1 cellular context compared by ENCODE assay signal in the genomic region with DNA sequence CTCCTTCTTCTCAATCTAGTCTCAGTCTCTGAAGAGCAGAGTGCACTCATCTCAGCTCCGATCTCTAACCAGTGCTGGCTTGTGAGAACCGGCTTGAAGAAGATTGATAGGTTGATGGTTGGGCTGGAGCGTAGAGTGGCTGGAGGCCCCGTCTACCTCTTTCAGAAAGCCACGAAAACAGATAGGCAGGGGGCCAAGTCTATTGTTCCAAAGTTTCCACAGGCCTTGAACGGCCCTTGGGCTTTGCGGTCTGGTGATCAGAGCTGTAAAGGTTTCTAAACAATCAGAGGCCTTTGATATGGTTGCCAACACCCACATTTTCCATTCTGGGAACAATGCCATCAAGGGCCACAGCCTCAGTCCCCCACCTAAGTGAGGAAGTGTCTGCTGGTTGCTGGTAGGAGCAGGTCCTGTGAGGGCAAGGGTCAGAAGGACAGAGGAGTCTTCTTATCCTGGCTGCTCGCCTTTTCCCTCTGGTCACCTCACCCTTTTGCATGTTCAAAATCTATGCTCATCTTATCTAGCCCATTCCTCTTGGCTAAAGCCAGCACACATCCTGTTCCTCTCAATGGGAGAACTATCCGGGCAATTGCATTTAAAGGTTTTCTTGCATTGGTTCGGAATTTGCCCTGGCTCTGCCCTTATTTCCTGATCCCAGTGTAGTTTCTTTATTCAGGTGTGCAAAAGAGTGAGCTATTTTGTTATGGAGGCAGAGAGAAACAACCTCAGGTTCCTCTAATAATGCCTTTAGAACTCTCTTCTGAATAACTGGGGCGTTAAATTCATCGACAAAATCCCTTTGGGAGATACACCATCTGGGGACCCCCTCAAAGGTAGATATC.
A peak's percentile ranks its signal among the peaks of the same experiment; 100 is the strongest.
TF ChIP-seq lines count a peak whose summit lies in the region.

No MANE protein-coding gene starts in this region.

TF ChIP-seq in K562, 482 proteins besides CTCF, POLR2A, EP300 and RAD21 (continued from another document and continues in another):
- TF ChIP-seq, protein P1, sequence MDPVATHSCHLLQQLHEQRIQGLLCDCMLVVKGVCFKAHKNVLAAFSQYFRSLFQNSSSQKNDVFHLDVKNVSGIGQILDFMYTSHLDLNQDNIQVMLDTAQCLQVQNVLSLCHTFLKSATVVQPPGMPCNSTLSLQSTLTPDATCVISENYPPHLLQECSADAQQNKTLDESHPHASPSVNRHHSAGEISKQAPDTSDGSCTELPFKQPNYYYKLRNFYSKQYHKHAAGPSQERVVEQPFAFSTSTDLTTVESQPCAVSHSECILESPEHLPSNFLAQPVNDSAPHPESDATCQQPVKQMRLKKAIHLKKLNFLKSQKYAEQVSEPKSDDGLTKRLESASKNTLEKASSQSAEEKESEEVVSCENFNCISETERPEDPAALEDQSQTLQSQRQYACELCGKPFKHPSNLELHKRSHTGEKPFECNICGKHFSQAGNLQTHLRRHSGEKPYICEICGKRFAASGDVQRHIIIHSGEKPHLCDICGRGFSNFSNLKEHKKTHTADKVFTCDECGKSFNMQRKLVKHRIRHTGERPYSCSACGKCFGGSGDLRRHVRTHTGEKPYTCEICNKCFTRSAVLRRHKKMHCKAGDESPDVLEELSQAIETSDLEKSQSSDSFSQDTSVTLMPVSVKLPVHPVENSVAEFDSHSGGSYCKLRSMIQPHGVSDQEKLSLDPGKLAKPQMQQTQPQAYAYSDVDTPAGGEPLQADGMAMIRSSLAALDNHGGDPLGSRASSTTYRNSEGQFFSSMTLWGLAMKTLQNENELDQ (CRISPR knock-in tag; IDR thresholded peaks at IDR 0.05; ENCODE audit: borderline replicate concordance): no peak
- TF ChIP-seq ETV1 (tag; conservative IDR thresholded peaks at IDR 0.05; ENCODE audit: low read depth): peak; percentile 28; the same call in 1 of the 2 replicates
- TF ChIP-seq ZNF668 (CRISPR knock-in tag; IDR thresholded peaks at IDR 0.05): no peak
- peak; percentile 57 for TF ChIP-seq TCF3 (CRISPR knock-in tag; IDR thresholded peaks at IDR 0.05)
- TF ChIP-seq HDAC3 (IDR thresholded peaks at IDR 0.05; ENCODE audit: borderline replicate concordance, partially characterized antibody): peak; percentile 89
- TF ChIP-seq KLF6 (CRISPR knock-in tag; IDR thresholded peaks at IDR 0.05; ENCODE audit: borderline replicate concordance): no peak
- peak; percentile 100 for TF ChIP-seq SOX6 (IDR thresholded peaks at IDR 0.05)
- no peak; the same call in 1 of the 2 replicates for TF ChIP-seq ZBTB1 (CRISPR knock-in tag; IDR thresholded peaks at IDR 0.05; ENCODE audit: borderline replicate concordance, low read depth)
- TF ChIP-seq LEF1 (IDR thresholded peaks at IDR 0.05): peak; percentile 99
- TF ChIP-seq SMARCE1 (IDR thresholded peaks at IDR 0.05): peak; percentile 83
- peak; percentile 56 for TF ChIP-seq MTA2 (IDR thresholded peaks at IDR 0.05; ENCODE audit: low read depth)
- peak; percentile 61; the same call in 1 of the 2 replicates for TF ChIP-seq JUND (IDR thresholded peaks at IDR 0.05; ENCODE audit: borderline replicate concordance, low read depth, low read length)
- peak; percentile 74; the same call in 1 of the 3 replicates for TF ChIP-seq JUND (tag; IDR thresholded peaks at IDR 0.05; ENCODE audit: borderline replicate concordance, low read depth, low read length)
- TF ChIP-seq, protein P2, sequence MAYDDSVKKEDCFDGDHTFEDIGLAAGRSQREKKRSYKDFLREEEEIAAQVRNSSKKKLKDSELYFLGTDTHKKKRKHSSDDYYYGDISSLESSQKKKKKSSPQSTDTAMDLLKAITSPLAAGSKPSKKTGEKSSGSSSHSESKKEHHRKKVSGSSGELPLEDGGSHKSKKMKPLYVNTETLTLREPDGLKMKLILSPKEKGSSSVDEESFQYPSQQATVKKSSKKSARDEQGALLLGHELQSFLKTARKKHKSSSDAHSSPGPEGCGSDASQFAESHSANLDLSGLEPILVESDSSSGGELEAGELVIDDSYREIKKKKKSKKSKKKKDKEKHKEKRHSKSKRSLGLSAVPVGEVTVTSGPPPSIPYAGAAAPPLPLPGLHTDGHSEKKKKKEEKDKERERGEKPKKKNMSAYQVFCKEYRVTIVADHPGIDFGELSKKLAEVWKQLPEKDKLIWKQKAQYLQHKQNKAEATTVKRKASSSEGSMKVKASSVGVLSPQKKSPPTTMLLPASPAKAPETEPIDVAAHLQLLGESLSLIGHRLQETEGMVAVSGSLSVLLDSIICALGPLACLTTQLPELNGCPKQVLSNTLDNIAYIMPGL (CRISPR knock-in tag; IDR thresholded peaks at IDR 0.05): 0 out of 2 replicates have a peak, but pooled peaks have one; percentile 7
- no peak for TF ChIP-seq WHSC1 (IDR thresholded peaks at IDR 0.05; ENCODE audit: low read length)
- TF ChIP-seq, protein P3, sequence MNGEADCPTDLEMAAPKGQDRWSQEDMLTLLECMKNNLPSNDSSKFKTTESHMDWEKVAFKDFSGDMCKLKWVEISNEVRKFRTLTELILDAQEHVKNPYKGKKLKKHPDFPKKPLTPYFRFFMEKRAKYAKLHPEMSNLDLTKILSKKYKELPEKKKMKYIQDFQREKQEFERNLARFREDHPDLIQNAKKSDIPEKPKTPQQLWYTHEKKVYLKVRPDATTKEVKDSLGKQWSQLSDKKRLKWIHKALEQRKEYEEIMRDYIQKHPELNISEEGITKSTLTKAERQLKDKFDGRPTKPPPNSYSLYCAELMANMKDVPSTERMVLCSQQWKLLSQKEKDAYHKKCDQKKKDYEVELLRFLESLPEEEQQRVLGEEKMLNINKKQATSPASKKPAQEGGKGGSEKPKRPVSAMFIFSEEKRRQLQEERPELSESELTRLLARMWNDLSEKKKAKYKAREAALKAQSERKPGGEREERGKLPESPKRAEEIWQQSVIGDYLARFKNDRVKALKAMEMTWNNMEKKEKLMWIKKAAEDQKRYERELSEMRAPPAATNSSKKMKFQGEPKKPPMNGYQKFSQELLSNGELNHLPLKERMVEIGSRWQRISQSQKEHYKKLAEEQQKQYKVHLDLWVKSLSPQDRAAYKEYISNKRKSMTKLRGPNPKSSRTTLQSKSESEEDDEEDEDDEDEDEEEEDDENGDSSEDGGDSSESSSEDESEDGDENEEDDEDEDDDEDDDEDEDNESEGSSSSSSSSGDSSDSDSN (IDR thresholded peaks at IDR 0.05; ENCODE audit: borderline replicate concordance in 1 of 2, low read depth in 2 of 2, low read length in 2 of 2): 0 out of 4 replicates have a peak, but pooled peaks of 1 of the 2 experiments have one; percentile 1
- TF ChIP-seq, protein P4, sequence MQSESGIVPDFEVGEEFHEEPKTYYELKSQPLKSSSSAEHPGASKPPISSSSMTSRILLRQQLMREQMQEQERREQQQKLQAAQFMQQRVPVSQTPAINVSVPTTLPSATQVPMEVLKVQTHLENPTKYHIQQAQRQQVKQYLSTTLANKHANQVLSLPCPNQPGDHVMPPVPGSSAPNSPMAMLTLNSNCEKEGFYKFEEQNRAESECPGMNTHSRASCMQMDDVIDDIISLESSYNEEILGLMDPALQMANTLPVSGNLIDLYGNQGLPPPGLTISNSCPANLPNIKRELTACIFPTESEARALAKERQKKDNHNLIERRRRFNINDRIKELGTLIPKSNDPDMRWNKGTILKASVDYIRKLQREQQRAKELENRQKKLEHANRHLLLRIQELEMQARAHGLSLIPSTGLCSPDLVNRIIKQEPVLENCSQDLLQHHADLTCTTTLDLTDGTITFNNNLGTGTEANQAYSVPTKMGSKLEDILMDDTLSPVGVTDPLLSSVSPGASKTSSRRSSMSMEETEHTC (IDR thresholded peaks at IDR 0.05): no peak
- TF ChIP-seq, protein P5, sequence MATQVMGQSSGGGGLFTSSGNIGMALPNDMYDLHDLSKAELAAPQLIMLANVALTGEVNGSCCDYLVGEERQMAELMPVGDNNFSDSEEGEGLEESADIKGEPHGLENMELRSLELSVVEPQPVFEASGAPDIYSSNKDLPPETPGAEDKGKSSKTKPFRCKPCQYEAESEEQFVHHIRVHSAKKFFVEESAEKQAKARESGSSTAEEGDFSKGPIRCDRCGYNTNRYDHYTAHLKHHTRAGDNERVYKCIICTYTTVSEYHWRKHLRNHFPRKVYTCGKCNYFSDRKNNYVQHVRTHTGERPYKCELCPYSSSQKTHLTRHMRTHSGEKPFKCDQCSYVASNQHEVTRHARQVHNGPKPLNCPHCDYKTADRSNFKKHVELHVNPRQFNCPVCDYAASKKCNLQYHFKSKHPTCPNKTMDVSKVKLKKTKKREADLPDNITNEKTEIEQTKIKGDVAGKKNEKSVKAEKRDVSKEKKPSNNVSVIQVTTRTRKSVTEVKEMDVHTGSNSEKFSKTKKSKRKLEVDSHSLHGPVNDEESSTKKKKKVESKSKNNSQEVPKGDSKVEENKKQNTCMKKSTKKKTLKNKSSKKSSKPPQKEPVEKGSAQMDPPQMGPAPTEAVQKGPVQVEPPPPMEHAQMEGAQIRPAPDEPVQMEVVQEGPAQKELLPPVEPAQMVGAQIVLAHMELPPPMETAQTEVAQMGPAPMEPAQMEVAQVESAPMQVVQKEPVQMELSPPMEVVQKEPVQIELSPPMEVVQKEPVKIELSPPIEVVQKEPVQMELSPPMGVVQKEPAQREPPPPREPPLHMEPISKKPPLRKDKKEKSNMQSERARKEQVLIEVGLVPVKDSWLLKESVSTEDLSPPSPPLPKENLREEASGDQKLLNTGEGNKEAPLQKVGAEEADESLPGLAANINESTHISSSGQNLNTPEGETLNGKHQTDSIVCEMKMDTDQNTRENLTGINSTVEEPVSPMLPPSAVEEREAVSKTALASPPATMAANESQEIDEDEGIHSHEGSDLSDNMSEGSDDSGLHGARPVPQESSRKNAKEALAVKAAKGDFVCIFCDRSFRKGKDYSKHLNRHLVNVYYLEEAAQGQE (CRISPR knock-in tag; IDR thresholded peaks at IDR 0.05; ENCODE audit: low read depth): no peak
- TF ChIP-seq PHF20 (IDR thresholded peaks at IDR 0.05; ENCODE audit: partially characterized antibody): no peak
- TF ChIP-seq, protein P6, sequence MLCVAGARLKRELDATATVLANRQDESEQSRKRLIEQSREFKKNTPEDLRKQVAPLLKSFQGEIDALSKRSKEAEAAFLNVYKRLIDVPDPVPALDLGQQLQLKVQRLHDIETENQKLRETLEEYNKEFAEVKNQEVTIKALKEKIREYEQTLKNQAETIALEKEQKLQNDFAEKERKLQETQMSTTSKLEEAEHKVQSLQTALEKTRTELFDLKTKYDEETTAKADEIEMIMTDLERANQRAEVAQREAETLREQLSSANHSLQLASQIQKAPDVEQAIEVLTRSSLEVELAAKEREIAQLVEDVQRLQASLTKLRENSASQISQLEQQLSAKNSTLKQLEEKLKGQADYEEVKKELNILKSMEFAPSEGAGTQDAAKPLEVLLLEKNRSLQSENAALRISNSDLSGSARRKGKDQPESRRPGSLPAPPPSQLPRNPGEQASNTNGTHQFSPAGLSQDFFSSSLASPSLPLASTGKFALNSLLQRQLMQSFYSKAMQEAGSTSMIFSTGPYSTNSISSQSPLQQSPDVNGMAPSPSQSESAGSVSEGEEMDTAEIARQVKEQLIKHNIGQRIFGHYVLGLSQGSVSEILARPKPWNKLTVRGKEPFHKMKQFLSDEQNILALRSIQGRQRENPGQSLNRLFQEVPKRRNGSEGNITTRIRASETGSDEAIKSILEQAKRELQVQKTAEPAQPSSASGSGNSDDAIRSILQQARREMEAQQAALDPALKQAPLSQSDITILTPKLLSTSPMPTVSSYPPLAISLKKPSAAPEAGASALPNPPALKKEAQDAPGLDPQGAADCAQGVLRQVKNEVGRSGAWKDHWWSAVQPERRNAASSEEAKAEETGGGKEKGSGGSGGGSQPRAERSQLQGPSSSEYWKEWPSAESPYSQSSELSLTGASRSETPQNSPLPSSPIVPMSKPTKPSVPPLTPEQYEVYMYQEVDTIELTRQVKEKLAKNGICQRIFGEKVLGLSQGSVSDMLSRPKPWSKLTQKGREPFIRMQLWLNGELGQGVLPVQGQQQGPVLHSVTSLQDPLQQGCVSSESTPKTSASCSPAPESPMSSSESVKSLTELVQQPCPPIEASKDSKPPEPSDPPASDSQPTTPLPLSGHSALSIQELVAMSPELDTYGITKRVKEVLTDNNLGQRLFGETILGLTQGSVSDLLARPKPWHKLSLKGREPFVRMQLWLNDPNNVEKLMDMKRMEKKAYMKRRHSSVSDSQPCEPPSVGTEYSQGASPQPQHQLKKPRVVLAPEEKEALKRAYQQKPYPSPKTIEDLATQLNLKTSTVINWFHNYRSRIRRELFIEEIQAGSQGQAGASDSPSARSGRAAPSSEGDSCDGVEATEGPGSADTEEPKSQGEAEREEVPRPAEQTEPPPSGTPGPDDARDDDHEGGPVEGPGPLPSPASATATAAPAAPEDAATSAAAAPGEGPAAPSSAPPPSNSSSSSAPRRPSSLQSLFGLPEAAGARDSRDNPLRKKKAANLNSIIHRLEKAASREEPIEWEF (CRISPR knock-in tag; IDR thresholded peaks at IDR 0.05): no peak
- no peak; the same call in 1 of the 2 replicates for TF ChIP-seq CBX5 (IDR thresholded peaks at IDR 0.05; ENCODE audit: borderline replicate concordance, low read depth)
- TF ChIP-seq, protein P7, sequence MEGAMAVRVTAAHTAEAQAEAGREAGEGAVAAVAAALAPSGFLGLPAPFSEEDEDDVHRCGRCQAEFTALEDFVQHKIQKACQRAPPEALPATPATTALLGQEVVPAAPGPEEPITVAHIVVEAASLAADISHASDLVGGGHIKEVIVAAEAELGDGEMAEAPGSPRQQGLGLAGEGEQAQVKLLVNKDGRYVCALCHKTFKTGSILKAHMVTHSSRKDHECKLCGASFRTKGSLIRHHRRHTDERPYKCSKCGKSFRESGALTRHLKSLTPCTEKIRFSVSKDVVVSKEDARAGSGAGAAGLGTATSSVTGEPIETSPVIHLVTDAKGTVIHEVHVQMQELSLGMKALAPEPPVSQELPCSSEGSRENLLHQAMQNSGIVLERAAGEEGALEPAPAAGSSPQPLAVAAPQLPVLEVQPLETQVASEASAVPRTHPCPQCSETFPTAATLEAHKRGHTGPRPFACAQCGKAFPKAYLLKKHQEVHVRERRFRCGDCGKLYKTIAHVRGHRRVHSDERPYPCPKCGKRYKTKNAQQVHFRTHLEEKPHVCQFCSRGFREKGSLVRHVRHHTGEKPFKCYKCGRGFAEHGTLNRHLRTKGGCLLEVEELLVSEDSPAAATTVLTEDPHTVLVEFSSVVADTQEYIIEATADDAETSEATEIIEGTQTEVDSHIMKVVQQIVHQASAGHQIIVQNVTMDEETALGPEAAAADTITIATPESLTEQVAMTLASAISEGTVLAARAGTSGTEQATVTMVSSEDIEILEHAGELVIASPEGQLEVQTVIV (CRISPR knock-in tag; IDR thresholded peaks at IDR 0.05; ENCODE audit: borderline replicate concordance): no peak
- no peak for TF ChIP-seq KHSRP (IDR thresholded peaks at IDR 0.05)
- TF ChIP-seq ZC3H8 (IDR thresholded peaks at IDR 0.05): no peak
- TF ChIP-seq SIN3B (IDR thresholded peaks at IDR 0.05; ENCODE audit: low read depth): no peak
- TF ChIP-seq, protein P8, sequence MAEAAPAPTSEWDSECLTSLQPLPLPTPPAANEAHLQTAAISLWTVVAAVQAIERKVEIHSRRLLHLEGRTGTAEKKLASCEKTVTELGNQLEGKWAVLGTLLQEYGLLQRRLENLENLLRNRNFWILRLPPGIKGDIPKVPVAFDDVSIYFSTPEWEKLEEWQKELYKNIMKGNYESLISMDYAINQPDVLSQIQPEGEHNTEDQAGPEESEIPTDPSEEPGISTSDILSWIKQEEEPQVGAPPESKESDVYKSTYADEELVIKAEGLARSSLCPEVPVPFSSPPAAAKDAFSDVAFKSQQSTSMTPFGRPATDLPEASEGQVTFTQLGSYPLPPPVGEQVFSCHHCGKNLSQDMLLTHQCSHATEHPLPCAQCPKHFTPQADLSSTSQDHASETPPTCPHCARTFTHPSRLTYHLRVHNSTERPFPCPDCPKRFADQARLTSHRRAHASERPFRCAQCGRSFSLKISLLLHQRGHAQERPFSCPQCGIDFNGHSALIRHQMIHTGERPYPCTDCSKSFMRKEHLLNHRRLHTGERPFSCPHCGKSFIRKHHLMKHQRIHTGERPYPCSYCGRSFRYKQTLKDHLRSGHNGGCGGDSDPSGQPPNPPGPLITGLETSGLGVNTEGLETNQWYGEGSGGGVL (CRISPR knock-in tag; IDR thresholded peaks at IDR 0.05): no peak
